In the genomic region with DNA sequence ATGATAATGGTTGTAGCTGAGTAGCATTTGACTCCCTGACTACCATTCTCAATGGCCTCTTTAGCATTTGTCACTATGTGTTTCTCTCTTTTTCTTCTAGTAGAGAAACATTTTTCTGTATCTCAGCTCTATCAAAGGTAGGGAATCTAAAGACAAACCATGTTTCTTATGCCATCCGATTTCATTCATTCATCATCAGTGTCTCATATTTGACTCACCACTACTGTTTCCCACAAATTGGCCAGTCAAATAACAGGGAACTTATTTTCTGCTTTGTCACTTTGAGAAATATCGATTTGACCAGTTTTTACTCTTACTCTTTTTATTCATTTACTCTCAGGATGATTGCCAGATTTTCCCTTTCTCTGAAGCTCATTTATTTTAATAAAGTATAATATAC, we compare ENCODE assay signal across 1 cellular context.
TF ChIP-seq lines count a peak whose summit lies in the region.

No MANE protein-coding gene starts in this region.

TF ChIP-seq in GM23338, 12 proteins besides CTCF, POLR2A, EP300 and RAD21 (continued from another document):
- TF ChIP-seq, protein P1, sequence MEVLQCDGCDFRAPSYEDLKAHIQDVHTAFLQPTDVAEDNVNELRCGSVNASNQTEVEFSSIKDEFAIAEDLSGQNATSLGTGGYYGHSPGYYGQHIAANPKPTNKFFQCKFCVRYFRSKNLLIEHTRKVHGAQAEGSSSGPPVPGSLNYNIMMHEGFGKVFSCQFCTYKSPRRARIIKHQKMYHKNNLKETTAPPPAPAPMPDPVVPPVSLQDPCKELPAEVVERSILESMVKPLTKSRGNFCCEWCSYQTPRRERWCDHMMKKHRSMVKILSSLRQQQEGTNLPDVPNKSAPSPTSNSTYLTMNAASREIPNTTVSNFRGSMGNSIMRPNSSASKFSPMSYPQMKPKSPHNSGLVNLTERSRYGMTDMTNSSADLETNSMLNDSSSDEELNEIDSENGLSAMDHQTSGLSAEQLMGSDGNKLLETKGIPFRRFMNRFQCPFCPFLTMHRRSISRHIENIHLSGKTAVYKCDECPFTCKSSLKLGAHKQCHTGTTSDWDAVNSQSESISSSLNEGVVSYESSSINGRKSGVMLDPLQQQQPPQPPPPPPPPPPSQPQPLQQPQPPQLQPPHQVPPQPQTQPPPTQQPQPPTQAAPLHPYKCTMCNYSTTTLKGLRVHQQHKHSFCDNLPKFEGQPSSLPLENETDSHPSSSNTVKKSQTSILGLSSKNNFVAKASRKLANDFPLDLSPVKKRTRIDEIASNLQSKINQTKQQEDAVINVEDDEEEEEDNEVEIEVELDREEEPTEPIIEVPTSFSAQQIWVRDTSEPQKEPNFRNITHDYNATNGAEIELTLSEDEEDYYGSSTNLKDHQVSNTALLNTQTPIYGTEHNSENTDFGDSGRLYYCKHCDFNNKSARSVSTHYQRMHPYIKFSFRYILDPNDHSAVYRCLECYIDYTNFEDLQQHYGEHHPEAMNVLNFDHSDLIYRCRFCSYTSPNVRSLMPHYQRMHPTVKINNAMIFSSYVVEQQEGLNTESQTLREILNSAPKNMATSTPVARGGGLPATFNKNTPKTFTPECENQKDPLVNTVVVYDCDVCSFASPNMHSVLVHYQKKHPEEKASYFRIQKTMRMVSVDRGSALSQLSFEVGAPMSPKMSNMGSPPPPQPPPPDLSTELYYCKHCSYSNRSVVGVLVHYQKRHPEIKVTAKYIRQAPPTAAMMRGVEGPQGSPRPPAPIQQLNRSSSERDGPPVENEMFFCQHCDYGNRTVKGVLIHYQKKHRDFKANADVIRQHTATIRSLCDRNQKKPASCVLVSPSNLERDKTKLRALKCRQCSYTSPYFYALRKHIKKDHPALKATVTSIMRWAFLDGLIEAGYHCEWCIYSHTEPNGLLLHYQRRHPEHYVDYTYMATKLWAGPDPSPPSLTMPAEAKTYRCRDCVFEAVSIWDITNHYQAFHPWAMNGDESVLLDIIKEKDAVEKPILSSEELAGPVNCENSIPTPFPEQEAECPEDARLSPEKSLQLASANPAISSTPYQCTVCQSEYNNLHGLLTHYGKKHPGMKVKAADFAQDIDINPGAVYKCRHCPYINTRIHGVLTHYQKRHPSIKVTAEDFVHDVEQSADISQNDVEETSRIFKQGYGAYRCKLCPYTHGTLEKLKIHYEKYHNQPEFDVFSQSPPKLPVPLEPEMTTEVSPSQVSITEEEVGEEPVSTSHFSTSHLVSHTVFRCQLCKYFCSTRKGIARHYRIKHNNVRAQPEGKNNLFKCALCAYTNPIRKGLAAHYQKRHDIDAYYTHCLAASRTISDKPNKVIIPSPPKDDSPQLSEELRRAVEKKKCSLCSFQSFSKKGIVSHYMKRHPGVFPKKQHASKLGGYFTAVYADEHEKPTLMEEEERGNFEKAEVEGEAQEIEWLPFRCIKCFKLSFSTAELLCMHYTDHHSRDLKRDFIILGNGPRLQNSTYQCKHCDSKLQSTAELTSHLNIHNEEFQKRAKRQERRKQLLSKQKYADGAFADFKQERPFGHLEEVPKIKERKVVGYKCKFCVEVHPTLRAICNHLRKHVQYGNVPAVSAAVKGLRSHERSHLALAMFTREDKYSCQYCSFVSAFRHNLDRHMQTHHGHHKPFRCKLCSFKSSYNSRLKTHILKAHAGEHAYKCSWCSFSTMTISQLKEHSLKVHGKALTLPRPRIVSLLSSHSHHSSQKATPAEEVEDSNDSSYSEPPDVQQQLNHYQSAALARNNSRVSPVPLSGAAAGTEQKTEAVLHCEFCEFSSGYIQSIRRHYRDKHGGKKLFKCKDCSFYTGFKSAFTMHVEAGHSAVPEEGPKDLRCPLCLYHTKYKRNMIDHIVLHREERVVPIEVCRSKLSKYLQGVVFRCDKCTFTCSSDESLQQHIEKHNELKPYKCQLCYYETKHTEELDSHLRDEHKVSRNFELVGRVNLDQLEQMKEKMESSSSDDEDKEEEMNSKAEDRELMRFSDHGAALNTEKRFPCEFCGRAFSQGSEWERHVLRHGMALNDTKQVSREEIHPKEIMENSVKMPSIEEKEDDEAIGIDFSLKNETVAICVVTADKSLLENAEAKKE (CRISPR knock-in tag; IDR thresholded peaks at IDR 0.05), result no peak; the same call in 1 of the 2 replicates
- no peak for TF ChIP-seq ZNF114 (CRISPR knock-in tag; IDR thresholded peaks at IDR 0.05)
- no peak for TF ChIP-seq POLR2AphosphoS5 (IDR thresholded peaks at IDR 0.05; ENCODE audit: low read depth)
- TF ChIP-seq ZNF331 (CRISPR knock-in tag; IDR thresholded peaks at IDR 0.05; ENCODE audit: low read depth), result no peak
- no peak for TF ChIP-seq CREB1 (CRISPR knock-in tag; IDR thresholded peaks at IDR 0.05; ENCODE audit: low read depth)
- TF ChIP-seq, protein P2, sequence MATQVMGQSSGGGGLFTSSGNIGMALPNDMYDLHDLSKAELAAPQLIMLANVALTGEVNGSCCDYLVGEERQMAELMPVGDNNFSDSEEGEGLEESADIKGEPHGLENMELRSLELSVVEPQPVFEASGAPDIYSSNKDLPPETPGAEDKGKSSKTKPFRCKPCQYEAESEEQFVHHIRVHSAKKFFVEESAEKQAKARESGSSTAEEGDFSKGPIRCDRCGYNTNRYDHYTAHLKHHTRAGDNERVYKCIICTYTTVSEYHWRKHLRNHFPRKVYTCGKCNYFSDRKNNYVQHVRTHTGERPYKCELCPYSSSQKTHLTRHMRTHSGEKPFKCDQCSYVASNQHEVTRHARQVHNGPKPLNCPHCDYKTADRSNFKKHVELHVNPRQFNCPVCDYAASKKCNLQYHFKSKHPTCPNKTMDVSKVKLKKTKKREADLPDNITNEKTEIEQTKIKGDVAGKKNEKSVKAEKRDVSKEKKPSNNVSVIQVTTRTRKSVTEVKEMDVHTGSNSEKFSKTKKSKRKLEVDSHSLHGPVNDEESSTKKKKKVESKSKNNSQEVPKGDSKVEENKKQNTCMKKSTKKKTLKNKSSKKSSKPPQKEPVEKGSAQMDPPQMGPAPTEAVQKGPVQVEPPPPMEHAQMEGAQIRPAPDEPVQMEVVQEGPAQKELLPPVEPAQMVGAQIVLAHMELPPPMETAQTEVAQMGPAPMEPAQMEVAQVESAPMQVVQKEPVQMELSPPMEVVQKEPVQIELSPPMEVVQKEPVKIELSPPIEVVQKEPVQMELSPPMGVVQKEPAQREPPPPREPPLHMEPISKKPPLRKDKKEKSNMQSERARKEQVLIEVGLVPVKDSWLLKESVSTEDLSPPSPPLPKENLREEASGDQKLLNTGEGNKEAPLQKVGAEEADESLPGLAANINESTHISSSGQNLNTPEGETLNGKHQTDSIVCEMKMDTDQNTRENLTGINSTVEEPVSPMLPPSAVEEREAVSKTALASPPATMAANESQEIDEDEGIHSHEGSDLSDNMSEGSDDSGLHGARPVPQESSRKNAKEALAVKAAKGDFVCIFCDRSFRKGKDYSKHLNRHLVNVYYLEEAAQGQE (IDR thresholded peaks at IDR 0.05; ENCODE audit: unreplicated experiment), result no peak
- TF ChIP-seq, protein P3, sequence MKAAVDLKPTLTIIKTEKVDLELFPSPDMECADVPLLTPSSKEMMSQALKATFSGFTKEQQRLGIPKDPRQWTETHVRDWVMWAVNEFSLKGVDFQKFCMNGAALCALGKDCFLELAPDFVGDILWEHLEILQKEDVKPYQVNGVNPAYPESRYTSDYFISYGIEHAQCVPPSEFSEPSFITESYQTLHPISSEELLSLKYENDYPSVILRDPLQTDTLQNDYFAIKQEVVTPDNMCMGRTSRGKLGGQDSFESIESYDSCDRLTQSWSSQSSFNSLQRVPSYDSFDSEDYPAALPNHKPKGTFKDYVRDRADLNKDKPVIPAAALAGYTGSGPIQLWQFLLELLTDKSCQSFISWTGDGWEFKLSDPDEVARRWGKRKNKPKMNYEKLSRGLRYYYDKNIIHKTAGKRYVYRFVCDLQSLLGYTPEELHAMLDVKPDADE (IDR thresholded peaks at IDR 0.05), result no peak
- no peak for TF ChIP-seq NANOG (IDR thresholded peaks at IDR 0.05; ENCODE audit: borderline replicate concordance)
- no peak for TF ChIP-seq EZH2phosphoT487 (IDR thresholded peaks at IDR 0.05; ENCODE audit: unreplicated experiment)
